In the genomic region with DNA sequence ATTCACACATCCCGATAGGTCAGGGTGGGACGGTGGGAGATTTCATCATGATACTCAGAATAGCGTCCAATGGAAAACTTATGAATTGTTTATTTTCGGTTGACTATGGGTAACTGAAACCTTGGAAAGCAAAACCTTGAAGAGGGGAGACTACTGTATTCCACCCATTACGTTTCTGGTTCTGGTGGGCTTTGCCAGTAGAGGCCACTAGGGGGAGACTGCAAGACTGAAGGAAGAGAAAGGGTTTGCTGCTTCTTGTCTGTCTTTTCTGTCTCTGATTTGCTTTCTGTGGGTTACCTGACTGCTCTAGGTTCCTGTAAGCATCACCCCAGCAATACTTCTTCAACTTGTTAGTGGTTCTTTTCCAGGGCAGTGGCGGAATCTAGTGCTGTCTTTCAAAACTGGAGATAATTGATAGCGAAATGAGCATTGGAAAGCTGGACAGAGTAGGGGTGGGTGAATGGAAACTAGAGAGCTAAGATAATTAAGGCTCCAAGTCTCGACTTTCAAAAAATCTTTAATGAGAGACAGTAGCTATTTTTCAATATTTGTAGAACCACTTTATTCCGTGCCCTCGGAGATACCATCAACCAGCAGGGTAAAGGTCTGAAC, we compare ENCODE assay signal across 9 cellular contexts. TPM values are rescaled to one million over a fixed set of nuclear protein-coding genes. Genes with fewer than 3 reads are reported as not detected.
DNase-seq lines count a peak whose midpoint lies in the region; ATAC-seq, FAIRE-seq and TF ChIP-seq lines count a peak whose summit lies in the region.
"Had no signal": no experiment of that assay in that cellular context is flagged by ENCODE, and none has a peak within 500 bp of the region (broad histone marks: within the 10 kb centered on the region; RNA-seq: fewer than 3 reads in every experiment).

No MANE protein-coding gene starts in this region.

- H3K9me3 ChIP-seq in A673 (ENCODE audit: low read depth, low read length, poor library complexity, severe bottlenecking): no peaks in the 10 kb centered on the region

- TF ChIP-seq POLR2A in GM12891 (IDR thresholded peaks at IDR 0.05; ENCODE audit: low read depth, low read length): no peak

- BruUV-seq in A673 (replicated peaks; lab: Mats Ljungman, UMichigan): no TSS peak

- CTCF ChIA-PET in A673 (lab: Charles Lee): no interaction called here
- CTCF ChIA-PET in RWPE1 (lab: Yijun Ruan, JAX): interaction anchor here (1.6 kb wide), 1 partner anchor 16 kb away, joined by 3 read pairs; no protein-coding TSS in a partner anchor

- H3K27me3 ChIP-seq in A673 (replicated peaks; ENCODE audit: insufficient read depth, low read depth, low read length, poor library complexity) (peaks cover 20% of the 10 kb centered on the region), foreskin keratinocyte (no peaks in the 10 kb centered on the region)

- peak; percentile 80 for ATAC-seq in HG02870 (IDR thresholded peaks at IDR 0.05; ENCODE audit: unreplicated experiment)
- peak; percentile 44 for ATAC-seq in foreskin keratinocyte
- no peak for ATAC-seq in left lobe of liver

- peak; percentile 87 for TF ChIP-seq CTCF in A673 (conservative IDR thresholded peaks at IDR 0.05; ENCODE audit: low read depth, low read length)
- peak; percentile 60 for TF ChIP-seq CTCF in RWPE1 (conservative IDR thresholded peaks at IDR 0.05; ENCODE audit: low read depth)
- TF ChIP-seq CTCF in foreskin keratinocyte (conservative IDR thresholded peaks at IDR 0.05): peak; percentile 46
- no peak for TF ChIP-seq CTCF in coronary artery (IDR thresholded peaks at IDR 0.05)

- H3K4me1 ChIP-seq in A673 (ENCODE audit: insufficient read depth, low read length, poor library complexity, severe bottlenecking) (no peaks in the 10 kb centered on the region), foreskin keratinocyte (no peaks in the 10 kb centered on the region)

- H3K4me3 ChIP-seq in A673 (ENCODE audit: low read depth, low read length, poor library complexity, severe bottlenecking): no peak overlapping the region
- no peak overlapping the region for H3K4me3 ChIP-seq in coronary artery

- H3K27ac ChIP-seq in A673 (ENCODE audit: low read depth, low read length, poor library complexity, severe bottlenecking) (no peak overlapping the region), RWPE1 (no peak overlapping the region), foreskin keratinocyte (no peak overlapping the region), coronary artery (no peak overlapping the region)

- DNase-seq in A673 (ENCODE audit: low spot score) (peak; percentile 61), GM12891 (ENCODE audit: insufficient read length, low spot score) (no peak), RWPE1 (ENCODE audit: low spot score) (peak; percentile 34), foreskin keratinocyte (no peak), left lobe of liver (ENCODE audit: low spot score) (no peak), NK-92 (lab: John Stamatoyannopoulos, UW; ENCODE audit: unreplicated experiment) (no peak), coronary artery (ENCODE audit: low spot score) (no peak)

- POLR2A ChIA-PET in A673 (lab: Charles Lee; ENCODE audit: low non-redundant PET): no interaction called here
- POLR2A ChIA-PET in RWPE1 (lab: Yijun Ruan, JAX; ENCODE audit: low non-redundant PET): no interaction called here

- FAIRE-seq in GM12891 (lab: Jason Lieb, UNC): peak; percentile 51

- H3K36me3 ChIP-seq in A673 (ENCODE audit: insufficient read depth, low read length, poor library complexity, severe bottlenecking): no peaks in the 10 kb centered on the region

- intact Hi-C loops in A673 (cut with micrococcal nuclease; ENCODE audit: unreplicated experiment): no loop called here

TF ChIP-seq in GM12891, 5 proteins besides CTCF, POLR2A, EP300 and RAD21:
- no peak for TF ChIP-seq SPI1 (IDR thresholded peaks at IDR 0.05; ENCODE audit: low read depth, low read length)
- TF ChIP-seq POU2F2 (IDR thresholded peaks at IDR 0.05; ENCODE audit: low read depth, low read length): no peak
- no peak for TF ChIP-seq PAX5 (IDR thresholded peaks at IDR 0.05; ENCODE audit: insufficient read depth, low read length, severe bottlenecking)
- TF ChIP-seq TAF1 (IDR thresholded peaks at IDR 0.05; ENCODE audit: low read depth, low read length): no peak
- TF ChIP-seq POLR2AphosphoS5 (IDR thresholded peaks at IDR 0.05; ENCODE audit: low read depth, low read length): no peak

RNA-seq across cellular contexts. Expression of a gene that starts 27.0 kb away (rescaled TPM):
- total RNA-seq in A673 (2021) (not detected in 2 replicates), foreskin keratinocyte (not detected in 2 replicates), left lobe of liver (0.08 TPM)
- 0.14 TPM for polyA plus RNA-seq in GM12891 (2012; ENCODE audit: low read depth, missing spikeins)
- not detected in 2 replicates for polyA plus RNA-seq in foreskin keratinocyte
- total RNA-seq: dermis microvascular lymphatic vessel endothelial cell had no signal

Comparison
In these comparisons a context has a peak if more than half of its experiments do, and no peak if none do; other contexts are left out.
1. DNase-seq: peak in A673 (single experiment) and RWPE1 (single experiment); none in GM12891 (single experiment), foreskin keratinocyte (0 of 2), left lobe of liver (single experiment), NK-92 (single experiment) and coronary artery (single experiment).